Comparison of ENCODE assay signal across 11 cellular contexts in the genomic region with DNA sequence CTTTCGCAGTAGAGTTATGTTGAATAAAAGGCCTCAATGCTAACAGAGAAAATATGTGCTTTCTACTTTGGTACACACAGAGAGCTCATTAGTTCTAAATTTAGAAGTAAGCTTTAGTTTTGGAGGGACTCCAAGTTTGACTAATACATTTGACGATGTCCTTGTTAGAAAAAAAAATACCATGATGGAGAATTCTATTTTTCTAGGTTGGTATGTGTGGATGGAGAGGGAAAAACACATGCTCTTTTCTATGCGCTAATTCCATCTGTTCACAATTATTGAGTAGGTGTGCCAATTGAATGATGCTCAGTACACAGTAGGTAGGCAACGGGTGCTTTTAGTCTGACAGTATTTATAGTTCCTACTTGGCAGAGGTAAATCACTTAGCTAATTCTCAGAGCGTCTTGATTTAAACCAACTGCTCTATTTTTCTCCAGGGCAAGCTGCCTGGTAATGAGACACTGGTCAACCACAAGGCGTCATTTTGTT.
DNase-seq lines count a peak whose midpoint lies in the region; ATAC-seq and TF ChIP-seq lines count a peak whose summit lies in the region.
"Had no signal": no experiment of that assay in that cellular context is flagged by ENCODE, and none has a peak within 500 bp of the region (broad histone marks: within the 10 kb centered on the region; RNA-seq: fewer than 3 reads in every experiment).

No MANE protein-coding gene starts in this region.

- in situ Hi-C loops in GM23248 (cut with MboI): no loop called here

- DNase-seq in GM23248 (peak; percentile 95), amniotic epithelial cell (ENCODE audit: low read depth) (peak; percentile 87), cardiac muscle cell (ENCODE audit: low read depth in 1 of 2, low spot score in 1 of 2) (peak; percentile 41 to 84), T-helper 2 cell (no peak)
- DNase-seq: effector memory CD4-positive, alpha-beta T cell; MV-4-11; stimulated activated CD4-positive, alpha-beta T cell treated with anti-CD3 and anti-CD28 coated beads, Interleukin-12 subunit alpha, Interleukin-12 subunit beta, amount 100 ng/mL, for 4 hours had no signal

- no peaks in the 10 kb centered on the region for H4K20me1 ChIP-seq in GM23248 (ENCODE audit: insufficient read depth)

- H3K27ac ChIP-seq in GM23248 (peak overlapping the region; percentile 88), cardiac muscle cell (peak overlapping the region; percentile 31), skin epidermis (peak overlapping the region in 12 of 21 experiments; percentile 1 to 85 (median 44))

- no peaks in the 10 kb centered on the region for H3K36me3 ChIP-seq in GM23248 (ENCODE audit: low read depth)
- H3K36me3 ChIP-seq in cardiac muscle cell: no peaks in the 10 kb centered on the region

- no peaks in the 10 kb centered on the region; the same call in 1 of the 2 replicates for H3K9me2 ChIP-seq in GM23248 (ENCODE audit: insufficient read depth)

- ATAC-seq in GM21723 (IDR thresholded peaks at IDR 0.05; ENCODE audit: unreplicated experiment) (no peak), HG03354 (IDR thresholded peaks at IDR 0.05; ENCODE audit: poor library complexity, severe bottlenecking, unreplicated experiment) (no peak), HG02970 (IDR thresholded peaks at IDR 0.05; ENCODE audit: low FRiP score, unreplicated experiment) (no peak)

- no peaks in the 10 kb centered on the region for H3K27me3 ChIP-seq in GM23248 (replicated peaks; ENCODE audit: insufficient read depth)
- H3K27me3 ChIP-seq in cardiac muscle cell: no peaks in the 10 kb centered on the region

- H3K4me1 ChIP-seq in GM23248 (ENCODE audit: insufficient read depth) (peaks cover 18% of the 10 kb centered on the region), cardiac muscle cell (ENCODE audit: low read depth) (peaks cover 9% of the 10 kb centered on the region)

- H3K9me3 ChIP-seq in GM23248 (ENCODE audit: low read depth): no peaks in the 10 kb centered on the region
- no peaks in the 10 kb centered on the region for H3K9me3 ChIP-seq in cardiac muscle cell (ENCODE audit: low read depth)

- peak overlapping the region; percentile 69 for H2AFZ ChIP-seq in GM23248

- H3K79me2 ChIP-seq in GM23248 (ENCODE audit: insufficient read depth): no peaks in the 10 kb centered on the region

- H3K4me3 ChIP-seq in GM23248 (peak overlapping the region; percentile 15), cardiac muscle cell (no peak overlapping the region), skin epidermis (no peak overlapping the region)

- peak overlapping the region; percentile 44 for H3K4me2 ChIP-seq in GM23248 (ENCODE audit: unreplicated experiment)

- peak overlapping the region; percentile 65 for H3K9ac ChIP-seq in GM23248

- TF ChIP-seq CTCF in cardiac muscle cell (IDR thresholded peaks at IDR 0.05; ENCODE audit: low read depth, low read length): no peak

- H3F3A ChIP-seq in GM23248 (ENCODE audit: insufficient read depth): peaks cover 27% of the 10 kb centered on the region

- 1 to 5% methylated on average over 6 of the region's 6 CpGs for WGBS in GM23248 (ENCODE audit: low coverage in 1 of 2, low lambda C conversion rate in 2 of 2, missing lambda C conversion rate in 2 of 2), 2 experiments

Comparison
In these comparisons a context has a peak if more than half of its experiments do, and no peak if none do; other contexts are left out.
1. DNase-seq: peak in GM23248 (single experiment), amniotic epithelial cell (single experiment) and cardiac muscle cell (2 of 2); none in T-helper 2 cell (0 of 5).
2. H3K27ac ChIP-seq: peak in every context shown above with its lines; median percentile 88 in GM23248; 44 in skin epidermis; 31 in cardiac muscle cell.